ENCODE assay signal across 2 cellular contexts in genomic region chr6:35481215-35481614, GRCh38.
TF ChIP-seq lines count a peak whose summit lies in the region.

No MANE protein-coding gene starts in this region.

TF ChIP-seq in K562, 482 proteins besides CTCF, POLR2A, EP300 and RAD21:
- no peak for TF ChIP-seq KAT2B (IDR thresholded peaks at IDR 0.05; ENCODE audit: low read depth, low read length)
- TF ChIP-seq GTF2E2 (tag; IDR thresholded peaks at IDR 0.05), result no peak
- no peak for TF ChIP-seq XRCC3 (IDR thresholded peaks at IDR 0.05)
- no peak for TF ChIP-seq L3MBTL2 (IDR thresholded peaks at IDR 0.05)

TF ChIP-seq in HepG2, 621 proteins besides CTCF, POLR2A, EP300 and RAD21:
- TF ChIP-seq, protein P1, sequence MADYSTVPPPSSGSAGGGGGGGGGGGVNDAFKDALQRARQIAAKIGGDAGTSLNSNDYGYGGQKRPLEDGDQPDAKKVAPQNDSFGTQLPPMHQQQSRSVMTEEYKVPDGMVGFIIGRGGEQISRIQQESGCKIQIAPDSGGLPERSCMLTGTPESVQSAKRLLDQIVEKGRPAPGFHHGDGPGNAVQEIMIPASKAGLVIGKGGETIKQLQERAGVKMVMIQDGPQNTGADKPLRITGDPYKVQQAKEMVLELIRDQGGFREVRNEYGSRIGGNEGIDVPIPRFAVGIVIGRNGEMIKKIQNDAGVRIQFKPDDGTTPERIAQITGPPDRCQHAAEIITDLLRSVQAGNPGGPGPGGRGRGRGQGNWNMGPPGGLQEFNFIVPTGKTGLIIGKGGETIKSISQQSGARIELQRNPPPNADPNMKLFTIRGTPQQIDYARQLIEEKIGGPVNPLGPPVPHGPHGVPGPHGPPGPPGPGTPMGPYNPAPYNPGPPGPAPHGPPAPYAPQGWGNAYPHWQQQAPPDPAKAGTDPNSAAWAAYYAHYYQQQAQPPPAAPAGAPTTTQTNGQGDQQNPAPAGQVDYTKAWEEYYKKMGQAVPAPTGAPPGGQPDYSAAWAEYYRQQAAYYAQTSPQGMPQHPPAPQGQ (CRISPR knock-in tag; IDR thresholded peaks at IDR 0.05; ENCODE audit: borderline replicate concordance), result no peak
- TF ChIP-seq RFX3 (CRISPR knock-in tag; IDR thresholded peaks at IDR 0.05) (no peak), RBFOX2 (IDR thresholded peaks at IDR 0.05; ENCODE audit: low read depth, low read length) (no peak)
